Comparison of ENCODE assay signal across 1 cellular context in genomic region chr3:188122571-188123169, GRCh38.
TF ChIP-seq lines count a peak whose summit lies in the region.

No MANE protein-coding gene starts in this region.

TF ChIP-seq in IMR-90, 13 proteins besides CTCF, POLR2A, EP300 and RAD21:
- no peak for TF ChIP-seq MAZ (IDR thresholded peaks at IDR 0.05; ENCODE audit: borderline replicate concordance, low read depth, low read length)
- no peak for TF ChIP-seq MAFK (IDR thresholded peaks at IDR 0.05; ENCODE audit: low read depth, low read length)
